Comparison of ENCODE assay signal across 14 cellular contexts in genomic region chr3:133280591-133280990, GRCh38.
"Had no signal": no experiment of that assay in that cellular context is flagged by ENCODE, and none has a peak within 500 bp of the region (broad histone marks: within the 10 kb centered on the region; RNA-seq: fewer than 3 reads in every experiment).

No MANE protein-coding gene starts in this region.

- H3K4me1 ChIP-seq: left lung, prostate gland had no signal

- ATAC-seq: activated CD8-positive, alpha-beta T cell treated with anti-CD3 and anti-CD28 coated beads, Interleukin-2, amount 10 ng/mL, durations not matched to agents 7 days and 5 days; activated T-helper 17 cell treated with anti-CD3 and anti-CD28 coated beads, Interleukin-2, amount 50 U/mL, for 72 hours; left lung; natural killer cell treated with Interleukin-12 subunit alpha and Interleukin-12 subunit beta and Interleukin-15 and Interleukin-18, amount 100 ng/mL, for 72 hours; stimulated activated naive CD8-positive, alpha-beta T cell treated with anti-CD3 and anti-CD28 coated beads, Interleukin-15, Interleukin-2, amounts not matched to agents 100 U/mL and 50 U/mL, for 24 hours had no signal

- DNase-seq: activated CD8-positive, alpha-beta T cell treated with anti-CD3 and anti-CD28 coated beads, Interleukin-2, amount 10 ng/mL, durations not matched to agents 7 days and 5 days; activated naive CD4-positive, alpha-beta T cell treated with anti-CD3 and anti-CD28 coated beads for 36 hours; esophagus squamous epithelium; head of caudate nucleus; left lung; nucleus accumbens; stimulated activated CD4-positive, alpha-beta T cell treated with anti-CD3 and anti-CD28 coated beads, Interleukin-4, amount 100 ng/mL, for 1 hour; stimulated activated CD8-positive, alpha-beta memory T cell treated with anti-CD3 and anti-CD28 coated beads, Interleukin-4, amount 100 ng/mL, for 48 hours; stimulated activated naive CD8-positive, alpha-beta T cell treated with anti-CD3 and anti-CD28 coated beads, Interleukin-15, Interleukin-2, amounts not matched to agents 100 U/mL and 50 U/mL, for 24 hours; T-helper 9 cell had no signal

- H3K27me3 ChIP-seq: cardiac muscle cell, esophagus squamous epithelium, left lung had no signal

- H3K4me3 ChIP-seq: cardiac muscle cell, esophagus squamous epithelium, left lung, prostate gland had no signal

- H3K27ac ChIP-seq: cardiac muscle cell, esophagus squamous epithelium, left lung, prostate gland had no signal

- H3K9me3 ChIP-seq: esophagus squamous epithelium, left lung, prostate gland had no signal

- H3K36me3 ChIP-seq: cardiac muscle cell, esophagus squamous epithelium, left lung, prostate gland had no signal
